ENCODE assay signal across 15 cellular contexts in the genomic region with DNA sequence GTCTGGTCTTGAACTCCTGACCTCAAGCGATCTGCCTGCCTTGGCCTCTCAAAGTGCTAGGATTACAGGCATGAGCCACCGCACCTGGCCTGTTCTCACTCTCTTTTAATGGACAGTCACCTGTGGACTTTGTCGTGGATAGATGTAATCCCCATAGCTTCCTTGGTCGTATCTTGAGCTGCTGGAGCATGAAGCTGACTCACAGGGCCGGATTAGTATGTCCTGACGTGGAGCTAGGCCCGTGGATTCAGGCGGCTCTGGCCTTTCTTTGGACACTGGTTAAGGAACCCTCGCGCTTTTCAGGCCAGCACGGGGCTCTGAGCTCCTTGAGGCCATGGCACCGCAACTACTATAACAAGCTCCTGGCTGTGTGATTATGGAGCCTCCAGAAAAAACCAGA. TPM values are rescaled to one million over a fixed set of nuclear protein-coding genes. Genes with fewer than 3 reads are reported as not detected.
DNase-seq lines count a peak whose midpoint lies in the region; ATAC-seq and TF ChIP-seq lines count a peak whose summit lies in the region.
"Had no signal": no experiment of that assay in that cellular context is flagged by ENCODE, and none has a peak within 500 bp of the region (broad histone marks: within the 10 kb centered on the region; RNA-seq: fewer than 3 reads in every experiment).

No MANE protein-coding gene starts in this region.

- H3K9me3 Mint-ChIP-seq in activated CD8-positive, alpha-beta T cell treated with anti-CD3 and anti-CD28 coated beads for 36 hours, result no peaks in the 10 kb centered on the region
- H3K9me3 Mint-ChIP-seq: CD4-positive, alpha-beta T cell; GM23338 had no signal

- H3K9me3 ChIP-seq in SJCRH30 (replicated peaks), result peaks cover 5% of the 10 kb centered on the region

- CTCF ChIA-PET in activated CD8-positive, alpha-beta T cell treated with anti-CD3 and anti-CD28 coated beads for 36 hours (lab: Charles Lee), result no interaction called here

- POLR2A ChIA-PET in activated CD8-positive, alpha-beta T cell treated with anti-CD3 and anti-CD28 coated beads for 36 hours (lab: Charles Lee), result no interaction called here

- H3K4me3 ChIP-seq in coronary artery (no peak overlapping the region), SJCRH30 (no peak overlapping the region)
- H3K4me3 ChIP-seq: GM12878, GM23338 had no signal

- H3K36me3 Mint-ChIP-seq in activated CD8-positive, alpha-beta T cell treated with anti-CD3 and anti-CD28 coated beads for 36 hours (ENCODE audit: low read depth), result no peaks in the 10 kb centered on the region

- H3K36me3 ChIP-seq in SJCRH30, result peaks cover 12% of the 10 kb centered on the region

- DNase-seq in HK-2 (ENCODE audit: unreplicated experiment) (peak; percentile 68), coronary artery (ENCODE audit: low spot score) (peak; percentile 24), kidney tubule cell (ENCODE audit: low spot score) (peak; percentile 66), sciatic nerve (ENCODE audit: low spot score) (peak; percentile 40), SJCRH30 (no peak), NCI-H2081 treated with DMSO at 0.1 percent for 48 hours (lab: John Stamatoyannopoulos, UW) (no peak), Right ventricle myocardium superior (no peak)
- DNase-seq in activated CD8-positive, alpha-beta T cell treated with anti-CD3 and anti-CD28 coated beads for 36 hours, result no peak
- DNase-seq: C1 segment of cervical spinal cord; CD4-positive, alpha-beta T cell; DMS79; H7 had no signal

- no peaks in the 10 kb centered on the region for H3K4me1 Mint-ChIP-seq in activated CD8-positive, alpha-beta T cell treated with anti-CD3 and anti-CD28 coated beads for 36 hours (ENCODE audit: low read depth)
- H3K4me1 Mint-ChIP-seq: B cell, GM23338 had no signal

- no peak overlapping the region for H3K27ac Mint-ChIP-seq in activated CD8-positive, alpha-beta T cell treated with anti-CD3 and anti-CD28 coated beads for 36 hours
- H3K27ac Mint-ChIP-seq: B cell; CD4-positive, alpha-beta T cell; GM23338 had no signal

- ATAC-seq in sciatic nerve (no peak), Right ventricle myocardium superior (ENCODE audit: poor library complexity) (no peak)
- no peak for ATAC-seq in activated CD8-positive, alpha-beta T cell treated with anti-CD3 and anti-CD28 coated beads for 36 hours
- ATAC-seq: GM12878, GM23338 had no signal

- no peak for TF ChIP-seq CTCF in coronary artery (IDR thresholded peaks at IDR 0.05)
- no peak for TF ChIP-seq CTCF in activated CD8-positive, alpha-beta T cell treated with anti-CD3 and anti-CD28 coated beads for 36 hours (IDR thresholded peaks at IDR 0.05)

- no peaks in the 10 kb centered on the region for H3K27me3 ChIP-seq in SJCRH30

- intact Hi-C loops in sciatic nerve (cut with DNase I), result no loop called here
- intact Hi-C loops in Right ventricle myocardium superior (cut with DNase I), result no loop called here
- intact Hi-C loops in activated CD8-positive, alpha-beta T cell treated with anti-CD3 and anti-CD28 coated beads for 36 hours (cut with micrococcal nuclease), result no loop called here

- H3K27ac ChIP-seq in coronary artery (no peak overlapping the region), SJCRH30 (no peak overlapping the region)

- H3K27me3 Mint-ChIP-seq in activated CD8-positive, alpha-beta T cell treated with anti-CD3 and anti-CD28 coated beads for 36 hours, result no peaks in the 10 kb centered on the region

- H3K4me1 ChIP-seq in SJCRH30, result no peaks in the 10 kb centered on the region

- H3K4me3 Mint-ChIP-seq in activated CD8-positive, alpha-beta T cell treated with anti-CD3 and anti-CD28 coated beads for 36 hours, result no peak overlapping the region
- H3K4me3 Mint-ChIP-seq: B cell; CD4-positive, alpha-beta T cell; GM23338 had no signal

RNA-seq across cellular contexts. Expression of a gene that starts 27.5 kb away (rescaled TPM):
- total RNA-seq in sciatic nerve (not detected), Right ventricle myocardium superior (not detected)
- 17.9 and 18.4 TPM in 2 replicates for total RNA-seq in SJCRH30 (2014; rRNA removed; shearing (Covaris generic))
- total RNA-seq in activated CD8-positive, alpha-beta T cell treated with anti-CD3 and anti-CD28 coated beads for 36 hours, result not detected
- total RNA-seq: B cell; CD4-positive, alpha-beta T cell; GM12878 had no signal

Comparison
In these comparisons a context has a peak if more than half of its experiments do, and no peak if none do; other contexts are left out.
1. DNase-seq: peak in HK-2 (single experiment), coronary artery (single experiment), kidney tubule cell (single experiment) and sciatic nerve (single experiment); none in SJCRH30 (0 of 2), NCI-H2081 treated with DMSO at 0.1 percent for 48 hours (single experiment), Right ventricle myocardium superior (single experiment) and activated CD8-positive, alpha-beta T cell treated with anti-CD3 and anti-CD28 coated beads for 36 hours (single experiment).
2. RNA of a gene that starts 27.5 kb away (total RNA-seq): 17.9 to 18.4 TPM in SJCRH30; not detected in Right ventricle myocardium superior (single experiment), not detected in sciatic nerve (single experiment) and not detected in activated CD8-positive, alpha-beta T cell treated with anti-CD3 and anti-CD28 coated beads for 36 hours; every median in the first group is over 10 times any median in the second.